In the genomic region with DNA sequence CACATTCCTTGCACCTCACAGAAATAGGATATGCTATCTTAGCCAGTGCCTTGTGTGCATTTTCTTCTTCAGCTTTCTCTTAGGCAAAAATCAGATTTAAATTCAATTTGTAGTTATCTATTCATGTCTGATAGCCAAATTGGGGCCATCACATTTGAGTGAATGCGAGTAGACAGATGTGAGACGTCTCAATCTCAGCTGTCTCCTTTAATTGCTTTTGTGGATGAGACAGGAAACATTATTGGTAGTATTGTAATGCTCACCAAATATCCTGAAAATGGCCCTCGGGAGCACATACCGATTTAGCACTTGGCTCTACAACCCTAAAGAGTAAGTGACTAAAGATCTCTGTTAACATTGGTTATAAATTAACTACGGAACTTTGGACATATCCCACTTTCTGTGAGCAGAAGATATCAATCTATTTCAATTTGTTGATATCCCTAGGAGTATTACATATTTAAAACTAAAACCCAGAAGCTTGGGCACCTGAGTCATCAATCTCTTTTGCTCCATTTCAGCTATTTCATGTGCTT, we compare ENCODE assay signal across 18 cellular contexts.
DNase-seq lines count a peak whose midpoint lies in the region; ATAC-seq and TF ChIP-seq lines count a peak whose summit lies in the region.
"Had no signal": no experiment of that assay in that cellular context is flagged by ENCODE, and none has a peak within 500 bp of the region (broad histone marks: within the 10 kb centered on the region; RNA-seq: fewer than 3 reads in every experiment).

No MANE protein-coding gene starts in this region.

- H3K27me3 ChIP-seq in A673 (replicated peaks; ENCODE audit: insufficient read depth, low read depth, low read length, poor library complexity): no peaks in the 10 kb centered on the region
- no peaks in the 10 kb centered on the region for H3K27me3 ChIP-seq in esophagus muscularis mucosa
- no peaks in the 10 kb centered on the region for H3K27me3 ChIP-seq in esophagus squamous epithelium

- BruUV-seq in A673 (replicated peaks; lab: Mats Ljungman, UMichigan): no TSS peak

- DNase-seq in A673 (ENCODE audit: low spot score) (peak; percentile 51), esophagus muscularis mucosa (ENCODE audit: extremely low spot score) (peak; percentile 34), left lobe of liver (ENCODE audit: low spot score) (no peak), esophagus squamous epithelium (lab: John Stamatoyannopoulos, UW) (no peak), NCI-H2029 treated with DMSO at 0.1 percent for 48 hours (lab: John Stamatoyannopoulos, UW) (no peak)
- DNase-seq: 8988T; C1 segment of cervical spinal cord; Calu3; CD4-positive, alpha-beta memory T cell; COR-L47; DMS53; DMS79 treated with DMSO at 0.1 percent for 48 hours; GF-D8; GOT3; HFFc6 had no signal

- intact Hi-C loops in A673 (cut with micrococcal nuclease; ENCODE audit: unreplicated experiment): no loop called here
- intact Hi-C loops in esophagus muscularis mucosa (cut with DNase I): no loop called here
- intact Hi-C loops in esophagus squamous epithelium (cut with DNase I): no loop called here

- H3K4me1 ChIP-seq in A673 (ENCODE audit: insufficient read depth, low read length, poor library complexity, severe bottlenecking) (peaks cover 28% of the 10 kb centered on the region), esophagus muscularis mucosa (no peaks in the 10 kb centered on the region), esophagus squamous epithelium (no peaks in the 10 kb centered on the region)
- H3K4me1 ChIP-seq: A549, HAP-1 had no signal

- POLR2A ChIA-PET in A673 (lab: Charles Lee; ENCODE audit: low non-redundant PET): no interaction called here

- CTCF ChIA-PET in A673 (lab: Charles Lee): interaction anchor here (0.5 kb wide), 1 partner anchor 105 kb away, joined by 3 read pairs; no protein-coding TSS in a partner anchor

- ATAC-seq in left lobe of liver: peak; percentile 97
- ATAC-seq in GM18505 (IDR thresholded peaks at IDR 0.05; ENCODE audit: unreplicated experiment): no peak
- ATAC-seq: A549 had no signal

- no peak for TF ChIP-seq EP300 in esophagus muscularis mucosa (IDR thresholded peaks at IDR 0.05)

- H3K4me3 ChIP-seq in A673 (ENCODE audit: low read depth, low read length, poor library complexity, severe bottlenecking) (no peak overlapping the region), esophagus muscularis mucosa (no peak overlapping the region), esophagus squamous epithelium (no peak overlapping the region)
- H3K4me3 ChIP-seq: A549, HAP-1 had no signal

- WGBS in esophagus muscularis mucosa: 62% methylated on average over 5 of the region's 5 CpGs
- 38 to 71% methylated on average over 5 of the region's 5 CpGs for WGBS in esophagus squamous epithelium, 2 donors

- H3K27ac ChIP-seq in A673 (ENCODE audit: low read depth, low read length, poor library complexity, severe bottlenecking) (no peak overlapping the region), esophagus muscularis mucosa (replicated peaks in 1 of 4) (no peak overlapping the region), esophagus squamous epithelium (no peak overlapping the region)
- H3K27ac ChIP-seq: A549 had no signal

- no peaks in the 10 kb centered on the region for H3K9me3 ChIP-seq in A673 (ENCODE audit: low read depth, low read length, poor library complexity, severe bottlenecking)
- H3K9me3 ChIP-seq in esophagus muscularis mucosa: no peaks in the 10 kb centered on the region
- H3K9me3 ChIP-seq in esophagus squamous epithelium: no peaks in the 10 kb centered on the region
- H3K9me3 ChIP-seq: A549, HAP-1 had no signal

- TF ChIP-seq CTCF in A673 (conservative IDR thresholded peaks at IDR 0.05; ENCODE audit: low read depth, low read length) (no peak), esophagus muscularis mucosa (IDR thresholded peaks at IDR 0.05) (no peak), esophagus squamous epithelium (IDR thresholded peaks at IDR 0.05) (no peak)

- TF ChIP-seq POLR2A in esophagus muscularis mucosa (IDR thresholded peaks at IDR 0.05; ENCODE audit: low read depth) (no peak), esophagus squamous epithelium (IDR thresholded peaks at IDR 0.05) (no peak), GM18505 (IDR thresholded peaks at IDR 0.05; ENCODE audit: borderline replicate concordance, extremely low read depth, insufficient read depth, insufficient read length) (no peak)

- no peaks in the 10 kb centered on the region for H3K36me3 ChIP-seq in A673 (ENCODE audit: insufficient read depth, low read length, poor library complexity, severe bottlenecking)
- no peaks in the 10 kb centered on the region for H3K36me3 ChIP-seq in esophagus muscularis mucosa
- H3K36me3 ChIP-seq in esophagus squamous epithelium: no peaks in the 10 kb centered on the region
- H3K36me3 ChIP-seq: HAP-1 had no signal

Comparison
In these comparisons a context has a peak if more than half of its experiments do, and no peak if none do; other contexts are left out.
1. DNase-seq: peak in A673 (single experiment) and esophagus muscularis mucosa (single experiment); none in left lobe of liver (single experiment), esophagus squamous epithelium (single experiment) and NCI-H2029 treated with DMSO at 0.1 percent for 48 hours (single experiment).